ENCODE assay signal across 18 cellular contexts in the genomic region with DNA sequence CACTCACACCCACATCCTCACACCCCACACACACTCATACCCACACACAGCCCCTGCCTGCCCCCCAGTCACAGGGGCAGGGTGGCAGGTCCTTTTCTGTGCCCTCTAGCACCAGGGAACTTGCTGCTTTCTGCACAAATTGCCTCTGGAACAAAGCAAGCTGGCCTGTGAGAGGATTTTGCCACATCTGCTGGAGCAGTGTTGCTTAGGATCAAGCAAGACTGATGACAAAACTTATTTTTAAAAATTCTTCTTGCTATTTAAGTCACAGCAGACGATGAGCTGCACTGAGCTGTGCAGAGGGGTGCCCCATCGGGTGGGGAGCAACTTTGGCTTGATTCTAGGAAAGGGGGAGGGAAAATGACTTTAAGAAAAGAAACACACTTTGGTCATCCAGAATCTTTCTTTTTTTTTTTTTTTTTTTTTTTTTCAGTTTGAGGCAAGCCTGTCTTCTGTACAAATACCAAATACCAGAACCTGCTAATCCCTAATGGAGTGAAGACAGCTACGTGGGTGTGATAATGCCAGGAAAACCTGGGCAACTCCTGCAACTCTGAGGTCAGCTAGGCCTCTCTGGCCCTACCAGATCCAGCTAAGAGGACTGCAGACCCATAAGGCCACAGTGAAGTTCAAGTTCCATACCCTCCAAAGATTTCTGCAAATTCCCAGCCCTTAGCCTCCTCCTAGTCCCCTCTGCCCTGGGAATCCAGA.
"Had no signal": no experiment of that assay in that cellular context is flagged by ENCODE, and none has a peak within 500 bp of the region (broad histone marks: within the 10 kb centered on the region; RNA-seq: fewer than 3 reads in every experiment).

No MANE protein-coding gene starts in this region.

- H3K27me3 ChIP-seq: gastroesophageal sphincter, stomach, upper lobe of left lung, vagina had no signal

- H3K9me3 ChIP-seq: esophagus squamous epithelium, gastroesophageal sphincter, stomach, upper lobe of left lung, vagina had no signal

- ATAC-seq: effector memory CD8-positive, alpha-beta T cell; gastroesophageal sphincter; left colon had no signal

- H3K36me3 ChIP-seq: esophagus squamous epithelium, gastroesophageal sphincter, stomach, upper lobe of left lung, vagina had no signal

- DNase-seq: cortex of kidney; effector memory CD8-positive, alpha-beta T cell; esophagus squamous epithelium; glutamatergic neuron; immature natural killer cell; kidney; left colon; mesendoderm; naive B cell; small intestine; stimulated activated CD4-positive, alpha-beta T cell treated with anti-CD3 and anti-CD28 coated beads, Interleukin-12 subunit alpha, Interleukin-12 subunit beta, amount 100 ng/mL, for 4 hours; stimulated activated naive CD4-positive, alpha-beta T cell; stomach; substantia nigra; upper lobe of left lung had no signal

- H3K4me3 ChIP-seq: esophagus squamous epithelium, gastroesophageal sphincter, stomach, upper lobe of left lung, vagina had no signal

- H3K4me1 ChIP-seq: esophagus squamous epithelium, vagina had no signal

- H3K27ac ChIP-seq: epithelial cell of prostate, upper lobe of left lung, vagina had no signal
